In the genomic region with DNA sequence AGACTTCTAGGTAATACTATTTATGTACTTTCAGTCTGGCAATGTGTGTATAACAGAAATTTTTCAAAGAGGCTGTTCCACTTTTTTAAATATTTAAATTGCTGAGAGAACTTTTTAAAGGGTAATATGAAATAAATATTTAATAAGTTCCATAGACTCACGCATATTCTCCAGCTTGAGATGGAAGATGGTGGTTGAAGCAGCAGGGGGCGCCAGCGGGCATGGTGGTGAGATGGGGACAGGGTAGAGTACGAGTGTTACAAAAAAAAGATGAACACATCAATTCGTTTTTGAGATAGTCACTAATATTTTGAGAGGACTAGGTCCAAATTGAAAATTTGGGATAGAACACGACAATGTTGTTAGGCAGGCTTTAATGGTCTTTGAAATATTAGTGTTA, we compare ENCODE assay signal across 8 cellular contexts.
A peak's percentile ranks its signal among the peaks of the same experiment; 100 is the strongest.
DNase-seq lines count a peak whose midpoint lies in the region; ATAC-seq and TF ChIP-seq lines count a peak whose summit lies in the region.

No MANE protein-coding gene starts in this region.

- no peaks in the 10 kb centered on the region for H3K4me1 ChIP-seq in lung (ENCODE audit: control insufficient read depth in 2 of 2, insufficient read depth in 2 of 2, low read length in 2 of 2)
- H3K4me1 ChIP-seq in thoracic aorta (ENCODE audit: control insufficient read depth in 1 of 2, low read depth in 2 of 2): no peaks in the 10 kb centered on the region

- 50 to 51% methylated on average over 6 of the region's 6 CpGs for WGBS in lung, 2 donors

- DNase-seq in DMS153 (lab: John Stamatoyannopoulos, UW) (peak; percentile 13), DMS153 treated with DMSO at 0.1 percent for 48 hours (lab: John Stamatoyannopoulos, UW; ENCODE audit: unreplicated experiment) (no peak), astrocyte of the cerebellum (ENCODE audit: low read depth) (no peak), lung (ENCODE audit: low spot score) (peak; percentile 66), thoracic aorta (ENCODE audit: low spot score) (peak; percentile 3)
- peak; percentile 30 for DNase-seq in T-helper 2 cell treated with Interferon-gamma antibody and Interleukin-4, amounts not matched to agents 5 μg/mL and 100 μg/mL, for 36 hours (ENCODE audit: low spot score)

- H3K36me3 Mint-ChIP-seq in T-helper 2 cell treated with Interferon-gamma antibody and Interleukin-4, amounts not matched to agents 5 μg/mL and 100 μg/mL, for 36 hours (ENCODE audit: low read depth): no peaks in the 10 kb centered on the region

- ATAC-seq in HG03457 (IDR thresholded peaks at IDR 0.05; ENCODE audit: unreplicated experiment) (peak; percentile 61), lung (ENCODE audit: insufficient read depth, low FRiP score) (peak; percentile 58), thoracic aorta (ENCODE audit: insufficient number of reproducible peaks, low FRiP score, low read depth) (no peak), HG03045 (IDR thresholded peaks at IDR 0.05; ENCODE audit: unreplicated experiment) (no peak)

- no peaks in the 10 kb centered on the region for H3K36me3 ChIP-seq in lung (ENCODE audit: control insufficient read depth in 2 of 2, insufficient read depth in 2 of 2, low read length in 2 of 2)
- no peaks in the 10 kb centered on the region for H3K36me3 ChIP-seq in thoracic aorta

- H3K27me3 Mint-ChIP-seq in T-helper 2 cell treated with Interferon-gamma antibody and Interleukin-4, amounts not matched to agents 5 μg/mL and 100 μg/mL, for 36 hours (ENCODE audit: low read depth): peaks cover 11% of the 10 kb centered on the region

- in situ Hi-C loops in astrocyte of the cerebellum (cut with HindIII; ENCODE audit: low sequenced_read_pairs): no loop called here

- H3K4me3 ChIP-seq in astrocyte of the cerebellum (ENCODE audit: low read depth, low read length): no peak overlapping the region
- H3K4me3 ChIP-seq in lung: no peak overlapping the region
- H3K4me3 ChIP-seq in thoracic aorta: no peak overlapping the region

- H3K9me3 Mint-ChIP-seq in T-helper 2 cell treated with Interferon-gamma antibody and Interleukin-4, amounts not matched to agents 5 μg/mL and 100 μg/mL, for 36 hours: no peaks in the 10 kb centered on the region

- TF ChIP-seq CTCF in astrocyte of the cerebellum (IDR thresholded peaks at IDR 0.05; ENCODE audit: low read depth, low read length, missing control alignments): peak; percentile 22
- TF ChIP-seq CTCF in lung (IDR thresholded peaks at IDR 0.05; ENCODE audit: control extremely low read depth, extremely low read depth): no peak
- TF ChIP-seq CTCF in thoracic aorta (IDR thresholded peaks at IDR 0.05): no peak

- H3K9me3 ChIP-seq in lung (ENCODE audit: control insufficient read depth in 2 of 2, insufficient read depth in 1 of 2, low read length in 1 of 2) (no peaks in the 10 kb centered on the region), thoracic aorta (no peaks in the 10 kb centered on the region)

- H3K4me3 Mint-ChIP-seq in T-helper 2 cell treated with Interferon-gamma antibody and Interleukin-4, amounts not matched to agents 5 μg/mL and 100 μg/mL, for 36 hours: no peak overlapping the region

- no peaks in the 10 kb centered on the region for H3K4me1 Mint-ChIP-seq in T-helper 2 cell treated with Interferon-gamma antibody and Interleukin-4, amounts not matched to agents 5 μg/mL and 100 μg/mL, for 36 hours (ENCODE audit: low read depth)

- no peaks in the 10 kb centered on the region for H3K27me3 ChIP-seq in lung (ENCODE audit: control insufficient read depth, insufficient read depth)
- H3K27me3 ChIP-seq in thoracic aorta (replicated peaks; ENCODE audit: insufficient read depth): no peaks in the 10 kb centered on the region

- H3K27ac ChIP-seq in lung (ENCODE audit: low read depth in 1 of 2, low read length in 1 of 2) (no peak overlapping the region), thoracic aorta (no peak overlapping the region)

- H3K27ac Mint-ChIP-seq in T-helper 2 cell treated with Interferon-gamma antibody and Interleukin-4, amounts not matched to agents 5 μg/mL and 100 μg/mL, for 36 hours: no peak overlapping the region

Comparison
In these comparisons a context has a peak if more than half of its experiments do, and no peak if none do; other contexts are left out.
1. DNase-seq: peak in DMS153 (single experiment), T-helper 2 cell treated with Interferon-gamma antibody and Interleukin-4, amounts not matched to agents 5 μg/mL and 100 μg/mL, for 36 hours (single experiment), lung (single experiment) and thoracic aorta (single experiment); none in DMS153 treated with DMSO at 0.1 percent for 48 hours (single experiment) and astrocyte of the cerebellum (single experiment).
2. ATAC-seq: peak in HG03457 (single experiment) and lung (single experiment); none in thoracic aorta (single experiment) and HG03045 (single experiment).